8 cellular contexts compared by ENCODE assay signal in genomic region chr11:62497132-62497915, GRCh38. TPM values are rescaled to one million over a fixed set of nuclear protein-coding genes. Genes with fewer than 3 reads are reported as not detected.
A peak's percentile ranks its signal among the peaks of the same experiment; 100 is the strongest.
DNase-seq lines count a peak whose midpoint lies in the region; ATAC-seq and TF ChIP-seq lines count a peak whose summit lies in the region.

No MANE protein-coding gene starts in this region.

- no peak for ATAC-seq in GM21447 (IDR thresholded peaks at IDR 0.05; ENCODE audit: unreplicated experiment)

- TF ChIP-seq CTCF in A673 (conservative IDR thresholded peaks at IDR 0.05; ENCODE audit: low read depth, low read length) (peak; percentile 68), kidney epithelial cell (IDR thresholded peaks at IDR 0.05; ENCODE audit: insufficient read depth, low read length, poor library complexity, severe bottlenecking) (peak; percentile 47), testis (IDR thresholded peaks at IDR 0.05) (peak in 1 of 3 experiments; percentile 30)

- TF ChIP-seq POLR2A in testis (IDR thresholded peaks at IDR 0.05), result no peak

- 80 to 84% methylated on average over 11 of the region's 11 CpGs for WGBS in testis, 2 donors

- H3K27me3 ChIP-seq in A673 (replicated peaks; ENCODE audit: insufficient read depth, low read depth, low read length, poor library complexity), result no peaks in the 10 kb centered on the region
- no peaks in the 10 kb centered on the region for H3K27me3 ChIP-seq in kidney epithelial cell (ENCODE audit: control insufficient read depth, insufficient read depth, low read length)
- H3K27me3 ChIP-seq in testis, result no peaks in the 10 kb centered on the region

- DNase-seq in A673 (ENCODE audit: low spot score), result peak; percentile 81
- peak; percentile 51 for DNase-seq in G401 (ENCODE audit: low spot score)
- DNase-seq in NCI-H345 treated with DMSO at 0.1 percent for 48 hours (lab: John Stamatoyannopoulos, UW; ENCODE audit: unreplicated experiment), result peak; percentile 1
- peak; percentile 76 to 90 for DNase-seq in T47D (ENCODE audit: low read depth in 1 of 2, low spot score in 1 of 2)
- DNase-seq in kidney epithelial cell (ENCODE audit: low read depth), result no peak
- peak; percentile 70 for DNase-seq in testis
- no peak for DNase-seq in activated T-cell treated with anti-CD3 and anti-CD28 coated beads for 4 hours

- CTCF ChIA-PET in A673 (lab: Charles Lee), result interaction anchor here (0.8 kb wide), 1 partner anchor 73 kb away, joined by 4 read pairs; no protein-coding TSS in a partner anchor

- peaks cover 10% of the 10 kb centered on the region for H3K4me1 ChIP-seq in A673 (ENCODE audit: insufficient read depth, low read length, poor library complexity, severe bottlenecking)
- no peaks in the 10 kb centered on the region for H3K4me1 ChIP-seq in testis

- BruUV-seq in A673 (replicated peaks; lab: Mats Ljungman, UMichigan), result no TSS peak

- H3K4me3 ChIP-seq in A673 (ENCODE audit: low read depth, low read length, poor library complexity, severe bottlenecking), result no peak overlapping the region
- H3K4me3 ChIP-seq in kidney epithelial cell (ENCODE audit: low read depth, low read length), result no peak overlapping the region
- H3K4me3 ChIP-seq in testis, result no peak overlapping the region

- intact Hi-C loops in A673 (cut with micrococcal nuclease; ENCODE audit: unreplicated experiment), result loop anchor here (5.0 kb wide), 1 partner anchor 50 kb away; the partner anchor contains the start of gene AHNAK
- intact Hi-C loops in testis (cut with DNase I; ENCODE audit: low total_unique reads), result no loop called here

- no peaks in the 10 kb centered on the region for H3K9me3 ChIP-seq in A673 (ENCODE audit: low read depth, low read length, poor library complexity, severe bottlenecking)
- H3K9me3 ChIP-seq in testis, result no peaks in the 10 kb centered on the region

- POLR2A ChIA-PET in A673 (lab: Charles Lee; ENCODE audit: low non-redundant PET), result interaction anchor here (0.7 kb wide), 1 partner anchor 308 kb away, joined by 4 read pairs; the partner anchor contains the start of gene NXF1

- no peaks in the 10 kb centered on the region for H3K36me3 ChIP-seq in A673 (ENCODE audit: insufficient read depth, low read length, poor library complexity, severe bottlenecking)
- H3K36me3 ChIP-seq in kidney epithelial cell (ENCODE audit: control insufficient read depth, insufficient read depth, low read length), result no peaks in the 10 kb centered on the region
- no peaks in the 10 kb centered on the region for H3K36me3 ChIP-seq in testis (ENCODE audit: low read depth, missing control alignments)

- H3K27ac ChIP-seq in A673 (ENCODE audit: low read depth, low read length, poor library complexity, severe bottlenecking), result no peak overlapping the region
- no peak overlapping the region for H3K27ac ChIP-seq in testis

- in situ Hi-C loops in G401 (cut with HindIII; ENCODE audit: low sequenced_read_pairs) (loop anchor here (10.0 kb wide), 1 partner anchor 63 kb away; no protein-coding TSS in a partner anchor), T47D (cut with HindIII; ENCODE audit: low pct_unique_long_range_greater_than_20kb, low sequenced_read_pairs) (no loop called here)

RNA-seq across cellular contexts. Expression of gene AHNAK, which starts 49.3 kb away (rescaled TPM):
- 71.7 and 73.0 TPM in 2 replicates for total RNA-seq in A673 (2021)
- total RNA-seq in G401 (2014; rRNA removed; shearing (Covaris generic)), result 161 and 197 TPM in 2 replicates
- total RNA-seq in kidney epithelial cell, result 224 and 226 TPM in 2 replicates
- 100 to 1,000 TPM; 137 to 148 TPM for total RNA-seq in testis
- 95.8 TPM for polyA plus RNA-seq in testis (ENCODE audit: insufficient read depth, low read depth, low replicate concordance)

Comparison
In these comparisons a context has a peak if more than half of its experiments do, and no peak if none do; other contexts are left out.
1. DNase-seq: peak in A673 (single experiment), G401 (single experiment), NCI-H345 treated with DMSO at 0.1 percent for 48 hours (single experiment), T47D (2 of 2) and testis (single experiment); none in kidney epithelial cell (single experiment) and activated T-cell treated with anti-CD3 and anti-CD28 coated beads for 4 hours (single experiment).